22 cellular contexts compared by ENCODE assay signal in genomic region chr11:68651985-68652682, GRCh38. TPM values are rescaled to one million over a fixed set of nuclear protein-coding genes. Genes with fewer than 3 reads are reported as not detected.
DNase-seq lines count a peak whose midpoint lies in the region; ATAC-seq and TF ChIP-seq lines count a peak whose summit lies in the region.
"Had no signal": no experiment of that assay in that cellular context is flagged by ENCODE, and none has a peak within 500 bp of the region (broad histone marks: within the 10 kb centered on the region; RNA-seq: fewer than 3 reads in every experiment).

No MANE protein-coding gene starts in this region.

- H3K36me3 Mint-ChIP-seq in HFFc6 (ENCODE audit: low read depth) (peaks cover 4% of the 10 kb centered on the region; the same call in 1 of the 2 replicates), T-helper 17 cell (ENCODE audit: low read depth) (no peaks in the 10 kb centered on the region)
- H3K36me3 Mint-ChIP-seq: CD4-positive, CD25-positive, alpha-beta regulatory T cell had no signal

- H2BK15ac ChIP-seq in mesendoderm (replicated peaks; ENCODE audit: low read depth), result no peak overlapping the region

- H3K36me3 ChIP-seq in mammary epithelial cell (ENCODE audit: insufficient read depth, low read length) (no peaks in the 10 kb centered on the region), mesendoderm (ENCODE audit: control insufficient read depth, insufficient read depth, low read length) (no peaks in the 10 kb centered on the region)
- H3K36me3 ChIP-seq: HAP-1, SJSA1 had no signal

- no peaks in the 10 kb centered on the region for H4K20me1 ChIP-seq in mammary epithelial cell (ENCODE audit: insufficient read depth, low read length)

- intact Hi-C loops in Right ventricle myocardium superior (cut with DNase I), result no loop called here
- intact Hi-C loops in cardiac septum (cut with DNase I), result no loop called here
- intact Hi-C loops in mammary epithelial cell (cut with micrococcal nuclease), result no loop called here

- H2AFZ ChIP-seq in mammary epithelial cell (ENCODE audit: low read depth, low read length), result peak overlapping the region; percentile 83

- ATAC-seq in Right ventricle myocardium superior (ENCODE audit: poor library complexity), result no peak
- no peak for ATAC-seq in T-helper 17 cell
- no peak for ATAC-seq in HG02870 (IDR thresholded peaks at IDR 0.05; ENCODE audit: unreplicated experiment)

- dilution Hi-C loops in mammary epithelial cell (cut with HindIII; ENCODE audit: low sequenced_read_pairs), result no loop called here

- BruUV-seq in mammary epithelial cell (replicated peaks; lab: Mats Ljungman, UMichigan), result no TSS peak

- peaks cover 5% of the 10 kb centered on the region for H3K9me3 Mint-ChIP-seq in HFFc6

- H3K4me3 ChIP-seq in mammary epithelial cell (replicated peaks in 1 of 3; ENCODE audit: insufficient read depth in 1 of 3, low read depth in 2 of 3, low read length in 3 of 3) (no peak overlapping the region), mesendoderm (ENCODE audit: low read length) (no peak overlapping the region)
- H3K4me3 ChIP-seq: HAP-1, SJSA1 had no signal

- in situ Hi-C loops in mammary epithelial cell (cut with MboI; ENCODE audit: low sequenced_read_pairs in 2 of 2), result no loop called here

- H3K79me1 ChIP-seq in mesendoderm (ENCODE audit: low read length), result no peaks in the 10 kb centered on the region

- no peak overlapping the region for H4K5ac ChIP-seq in mesendoderm (ENCODE audit: low read length)

- H3K18ac ChIP-seq in mesendoderm (ENCODE audit: low read length), result peak overlapping the region; percentile 24

- H3K27me3 Mint-ChIP-seq in HFFc6 (ENCODE audit: insufficient read depth) (peaks cover 34% of the 10 kb centered on the region), T-helper 17 cell (peaks cover 34% of the 10 kb centered on the region)

- peak overlapping the region; percentile 31 for H2BK5ac ChIP-seq in mesendoderm (ENCODE audit: low read length)

- H2AK5ac ChIP-seq in mesendoderm (ENCODE audit: low read length), result no peak overlapping the region

- H3K27ac ChIP-seq in mammary epithelial cell (ENCODE audit: insufficient read depth, low read depth, low read length) (no peak overlapping the region), mesendoderm (ENCODE audit: low read depth, low read length) (no peak overlapping the region)
- H3K27ac ChIP-seq: KMS-11, SJSA1 had no signal

- no peak overlapping the region for H2BK120ac ChIP-seq in mesendoderm (ENCODE audit: low read depth, low read length)

- H3K56ac ChIP-seq in mesendoderm (ENCODE audit: low read length), result peak overlapping the region; percentile 58

- H3K9ac ChIP-seq in mammary epithelial cell (ENCODE audit: insufficient read depth, low read length) (no peak overlapping the region), mesendoderm (ENCODE audit: low read length) (no peak overlapping the region)
- H3K9ac ChIP-seq: KMS-11 had no signal

- no peak overlapping the region for H4K8ac ChIP-seq in mesendoderm (ENCODE audit: low read depth, low read length)

- no peak for TF ChIP-seq CTCF in mammary epithelial cell (conservative IDR thresholded peaks at IDR 0.05 in 1 of 2, IDR thresholded peaks at IDR 0.05 in 1 of 2; ENCODE audit: extremely low read depth in 1 of 2, insufficient read depth in 1 of 2, low read depth in 1 of 2, low read length in 2 of 2)
- TF ChIP-seq CTCF in HFFc6 (IDR thresholded peaks at IDR 0.05), result no peak

- H3K4ac ChIP-seq in mesendoderm (ENCODE audit: low read depth, low read length), result peak overlapping the region; percentile 17

- H3K4me2 ChIP-seq in mammary epithelial cell (ENCODE audit: insufficient read depth, low read depth, low read length), result peak overlapping the region; percentile 65
- H3K4me2 ChIP-seq in mesendoderm (ENCODE audit: low read length), result no peak overlapping the region
- H3K4me2 ChIP-seq: KMS-11 had no signal

- CTCF ChIA-PET in mammary epithelial cell (lab: Charles Lee; ENCODE audit: low non-redundant PET), result no interaction called here

- H3K27ac Mint-ChIP-seq in HFFc6 (no peak overlapping the region), T-helper 17 cell (no peak overlapping the region)
- H3K27ac Mint-ChIP-seq: CD4-positive, CD25-positive, alpha-beta regulatory T cell had no signal

- H3K4me1 ChIP-seq in mammary epithelial cell (ENCODE audit: insufficient read depth, low read length) (peaks cover 14% of the 10 kb centered on the region), mesendoderm (ENCODE audit: control insufficient read depth, low read depth, low read length) (peaks cover 3% of the 10 kb centered on the region)
- H3K4me1 ChIP-seq: SJSA1 had no signal

- no peak overlapping the region for H3K4me3 Mint-ChIP-seq in HFFc6
- no peak overlapping the region for H3K4me3 Mint-ChIP-seq in T-helper 17 cell
- H3K4me3 Mint-ChIP-seq: CD4-positive, CD25-positive, alpha-beta regulatory T cell had no signal

- WGBS in mammary epithelial cell (ENCODE audit: low coverage, missing lambda C conversion rate), result 59% methylated on average over 12 of the region's 16 CpGs
- WGBS in mesendoderm (ENCODE audit: extremely low coverage, insufficient coverage, low lambda C conversion rate), result no CpG with 5 or more reads among the region's 16 CpGs

- H3K27me3 ChIP-seq in mammary epithelial cell (ENCODE audit: insufficient read depth, low read length), result peaks cover 5% of the 10 kb centered on the region
- H3K27me3 ChIP-seq in mesendoderm (ENCODE audit: insufficient read depth, low read length, poor library complexity), result no peaks in the 10 kb centered on the region

- DNase-seq in Right ventricle myocardium superior (peak; percentile 29), cardiac septum (ENCODE audit: low spot score) (no peak), mammary epithelial cell (no peak), mesendoderm (no peak), iPS-NIHi11 (ENCODE audit: low spot score) (no peak), HFFc6 (no peak), T-helper 17 cell (no peak)
- DNase-seq: CD4-positive, CD25-positive, alpha-beta regulatory T cell; DMS79; NCI-H1694; NCI-H2081; NCI-H2171; NCI-H345; NCI-H524; NCI-H774; NK-92 treated with Interleukin-12 subunit alpha and Interleukin-12 subunit beta, amount 100 ng/mL, for 24 hours had no signal

- H3K4me1 Mint-ChIP-seq in HFFc6 (ENCODE audit: low read depth) (no peaks in the 10 kb centered on the region), T-helper 17 cell (no peaks in the 10 kb centered on the region)
- H3K4me1 Mint-ChIP-seq: CD4-positive, CD25-positive, alpha-beta regulatory T cell had no signal

- H3K9me3 ChIP-seq in mammary epithelial cell (replicated peaks; ENCODE audit: insufficient read depth, low read length), result no peaks in the 10 kb centered on the region
- no peaks in the 10 kb centered on the region for H3K9me3 ChIP-seq in T-helper 17 cell (ENCODE audit: control insufficient read depth, low read length, poor library complexity, severe bottlenecking)

- H3K79me2 ChIP-seq in mammary epithelial cell (ENCODE audit: insufficient read depth, low read length) (no peaks in the 10 kb centered on the region), mesendoderm (ENCODE audit: control insufficient read depth, insufficient read depth, low read length) (no peaks in the 10 kb centered on the region)

- H3K23ac ChIP-seq in mesendoderm (ENCODE audit: low read length), result no peak overlapping the region

RNA-seq across cellular contexts. Expression of gene GAL, which starts 32.2 kb away (rescaled TPM):
- not detected for total RNA-seq in Right ventricle myocardium superior
- 0.30 TPM for total RNA-seq in cardiac septum
- 1 to 10 TPM; 1.8 to 2.2 TPM for total RNA-seq in mammary epithelial cell
- polyA plus RNA-seq in mammary epithelial cell, result 0.75 TPM
- polyA minus RNA-seq in mammary epithelial cell, result not detected
- 1,656 TPM for polyA plus RNA-seq in mesendoderm (2013, experiment 1 of 2)
- polyA plus RNA-seq in mesendoderm (2013, experiment 2 of 2), result 1,755 TPM
- total RNA-seq in HFFc6 (2021; fragmentation: NEBNext Ultra II Directional; extraction: Animal tissue kit (Norgen Biotek cat#: 25700)), result 10 to 100 TPM in 2 of 6 experiments, 1 to 10 TPM in 1, under 1 TPM in 3; 0.60 to 12.9 (median 1.0) TPM
- not detected for total RNA-seq in T-helper 17 cell
- total RNA-seq: CD4-positive, CD25-positive, alpha-beta regulatory T cell; IMR-90; M059J; SJSA1 had no signal
- polyA plus RNA-seq: CD4-positive, CD25-positive, alpha-beta regulatory T cell had no signal
